8 cellular contexts compared by ENCODE assay signal in genomic region chr7:82441916-82442478, GRCh38. TPM values are rescaled to one million over a fixed set of nuclear protein-coding genes. Genes with fewer than 3 reads are reported as not detected.
A peak's percentile ranks its signal among the peaks of the same experiment; 100 is the strongest.
DNase-seq lines count a peak whose midpoint lies in the region; ATAC-seq and TF ChIP-seq lines count a peak whose summit lies in the region.

No MANE protein-coding gene starts in this region.

- TF ChIP-seq RAD21 in neural cell (conservative IDR thresholded peaks at IDR 0.05), result no peak

- H3K79me2 ChIP-seq in neural cell (replicated peaks; ENCODE audit: insufficient read depth, low read length), result peaks cover 15% of the 10 kb centered on the region

- no peaks in the 10 kb centered on the region for H3K36me3 ChIP-seq in ectodermal cell (ENCODE audit: control insufficient read depth, insufficient read depth, low read length)
- H3K36me3 ChIP-seq in neural cell (ENCODE audit: insufficient read depth, low read length), result no peaks in the 10 kb centered on the region
- no peaks in the 10 kb centered on the region for H3K36me3 ChIP-seq in CD4-positive, alpha-beta memory T cell (ENCODE audit: insufficient read depth, low read length)

- H3K27ac Mint-ChIP-seq in Calu3 (ENCODE audit: unreplicated experiment), result no peak overlapping the region
- no peak overlapping the region for H3K27ac Mint-ChIP-seq in CD4-positive, alpha-beta memory T cell
- no peak overlapping the region for H3K27ac Mint-ChIP-seq in natural killer cell treated with Interleukin-12 subunit alpha and Interleukin-12 subunit beta and Interleukin-15 and Interleukin-18, amount 100 ng/mL, for 72 hours

- no peaks in the 10 kb centered on the region for H3K4me1 Mint-ChIP-seq in Calu3 (ENCODE audit: low read depth, unreplicated experiment)
- peaks cover 0 to 11% (median 2%) of the 10 kb centered on the region in 4 donors for H3K4me1 Mint-ChIP-seq in CD4-positive, alpha-beta memory T cell
- no peaks in the 10 kb centered on the region for H3K4me1 Mint-ChIP-seq in natural killer cell treated with Interleukin-12 subunit alpha and Interleukin-12 subunit beta and Interleukin-15 and Interleukin-18, amount 100 ng/mL, for 72 hours (ENCODE audit: low read depth in 2 of 2)

- ATAC-seq in natural killer cell treated with Interleukin-12 subunit alpha and Interleukin-12 subunit beta and Interleukin-15 and Interleukin-18, amount 100 ng/mL, for 72 hours, result no peak

- TF ChIP-seq CTCF in Calu3 (IDR thresholded peaks at IDR 0.05; ENCODE audit: unreplicated experiment), result no peak
- no peak for TF ChIP-seq CTCF in neural cell (IDR thresholded peaks at IDR 0.05; ENCODE audit: poor library complexity, severe bottlenecking)

- no peaks in the 10 kb centered on the region for H3K27me3 Mint-ChIP-seq in Calu3 (ENCODE audit: unreplicated experiment)
- peaks cover 23 to 24% of the 10 kb centered on the region in 2 donors for H3K27me3 Mint-ChIP-seq in CD4-positive, alpha-beta memory T cell
- peaks cover 20 to 28% of the 10 kb centered on the region in 2 donors for H3K27me3 Mint-ChIP-seq in natural killer cell treated with Interleukin-12 subunit alpha and Interleukin-12 subunit beta and Interleukin-15 and Interleukin-18, amount 100 ng/mL, for 72 hours

- peak overlapping the region; percentile 88 for H3K4me3 Mint-ChIP-seq in Calu3 (ENCODE audit: low read depth, unreplicated experiment)
- H3K4me3 Mint-ChIP-seq in CD4-positive, alpha-beta memory T cell, result peak overlapping the region in 3 of 8 donors; percentile 9 to 26 (median 21)
- no peak overlapping the region for H3K4me3 Mint-ChIP-seq in natural killer cell treated with Interleukin-12 subunit alpha and Interleukin-12 subunit beta and Interleukin-15 and Interleukin-18, amount 100 ng/mL, for 72 hours

- no peak overlapping the region for H3K4me2 ChIP-seq in neural cell (ENCODE audit: low read length)

- H3K4me3 ChIP-seq in ectodermal cell (ENCODE audit: insufficient read depth, low read depth, low read length) (peak overlapping the region; percentile 76), neural cell (ENCODE audit: low read length) (peak overlapping the region; percentile 76)
- H3K4me3 ChIP-seq in CD4-positive, alpha-beta memory T cell (ENCODE audit: low read length in 2 of 2), result no peak overlapping the region

- no peak for TF ChIP-seq EP300 in neural cell (conservative IDR thresholded peaks at IDR 0.05; ENCODE audit: poor library complexity, severe bottlenecking)

- H3K9me2 ChIP-seq in neural cell (ENCODE audit: insufficient read depth, low read length), result no peaks in the 10 kb centered on the region

- TSS peak; percentile 28 for BruUV-seq in Calu3 (replicated peaks; lab: Mats Ljungman, UMichigan)

- intact Hi-C loops in Calu3 (cut with micrococcal nuclease; ENCODE audit: unreplicated experiment), result loop anchor here (5.0 kb wide), 1 partner anchor 210 kb away; no protein-coding TSS in a partner anchor
- intact Hi-C loops in CD4-positive, alpha-beta memory T cell (cut with micrococcal nuclease), result no loop called here

- peaks cover 14% of the 10 kb centered on the region for H3K4me1 ChIP-seq in ectodermal cell (ENCODE audit: control insufficient read depth, insufficient read depth, low read length)
- no peaks in the 10 kb centered on the region for H3K4me1 ChIP-seq in CD4-positive, alpha-beta memory T cell (ENCODE audit: insufficient read depth, low read length)

- peaks cover 22% of the 10 kb centered on the region for H3K36me3 Mint-ChIP-seq in Calu3 (ENCODE audit: insufficient read depth, unreplicated experiment)
- no peaks in the 10 kb centered on the region for H3K36me3 Mint-ChIP-seq in CD4-positive, alpha-beta memory T cell
- H3K36me3 Mint-ChIP-seq in natural killer cell treated with Interleukin-12 subunit alpha and Interleukin-12 subunit beta and Interleukin-15 and Interleukin-18, amount 100 ng/mL, for 72 hours, result no peaks in the 10 kb centered on the region

- H3K27ac ChIP-seq in ectodermal cell (ENCODE audit: insufficient read depth, low read depth, low read length, poor library complexity, severe bottlenecking) (no peak overlapping the region), neural cell (ENCODE audit: low read length) (no peak overlapping the region)
- H3K27ac ChIP-seq in CD4-positive, alpha-beta memory T cell (ENCODE audit: low read depth, low read length), result no peak overlapping the region

- H3K9me3 ChIP-seq in ectodermal cell (ENCODE audit: control insufficient read depth, low read length), result no peaks in the 10 kb centered on the region
- H3K9me3 ChIP-seq in neural cell (ENCODE audit: low read length), result no peaks in the 10 kb centered on the region
- no peaks in the 10 kb centered on the region for H3K9me3 ChIP-seq in CD4-positive, alpha-beta memory T cell (ENCODE audit: control insufficient read depth in 1 of 2, low read length in 2 of 2)

- POLR2A ChIA-PET in CD4-positive, alpha-beta memory T cell (lab: Charles Lee; ENCODE audit: partially characterized antibody), result no interaction called here

- H2AFZ ChIP-seq in neural cell (ENCODE audit: low read depth, low read length), result no peak overlapping the region

- no peak for DNase-seq in Calu3
- DNase-seq in M059J (ENCODE audit: low read depth), result peak; percentile 23
- DNase-seq in CD4-positive, alpha-beta memory T cell, result no peak
- DNase-seq in natural killer cell treated with Interleukin-12 subunit alpha and Interleukin-12 subunit beta and Interleukin-15 and Interleukin-18, amount 100 ng/mL, for 72 hours (ENCODE audit: low spot score), result no peak
- DNase-seq in hepatic stellate cell (ENCODE audit: low spot score), result no peak
- DNase-seq in SIG-M5 (lab: John Stamatoyannopoulos, UW), result no peak

- H4K20me1 ChIP-seq in neural cell (ENCODE audit: insufficient read depth), result no peaks in the 10 kb centered on the region

- H3K9ac ChIP-seq in neural cell (ENCODE audit: low read length), result no peak overlapping the region

- H3K9me3 Mint-ChIP-seq in Calu3 (ENCODE audit: low read depth, unreplicated experiment), result no peaks in the 10 kb centered on the region
- H3K9me3 Mint-ChIP-seq in CD4-positive, alpha-beta memory T cell, result peaks cover 0 to 22% (median 5%) of the 10 kb centered on the region in 8 donors
- H3K9me3 Mint-ChIP-seq in natural killer cell treated with Interleukin-12 subunit alpha and Interleukin-12 subunit beta and Interleukin-15 and Interleukin-18, amount 100 ng/mL, for 72 hours, result no peaks in the 10 kb centered on the region

- WGBS in ectodermal cell, 2 experiments, result 0 to 1% methylated on average over 3 to 7 of the region's 7 CpGs

- peaks cover 33% of the 10 kb centered on the region for H3K27me3 ChIP-seq in ectodermal cell (ENCODE audit: control insufficient read depth, insufficient read depth, low read length, poor library complexity, severe bottlenecking)
- peaks cover 72% of the 10 kb centered on the region for H3K27me3 ChIP-seq in neural cell (ENCODE audit: insufficient read depth, low read depth, low read length)
- H3K27me3 ChIP-seq in CD4-positive, alpha-beta memory T cell (ENCODE audit: insufficient read depth, low read length), result peaks cover 6% of the 10 kb centered on the region

- no peaks in the 10 kb centered on the region for H3F3A ChIP-seq in neural cell (ENCODE audit: insufficient read depth, low read length, poor library complexity, severe bottlenecking)

- CTCF ChIA-PET in Calu3 (lab: Charles Lee), result interaction anchor here (0.6 kb wide), 1 partner anchor 84 kb away, joined by 6 read pairs; no protein-coding TSS in a partner anchor
- CTCF ChIA-PET in CD4-positive, alpha-beta memory T cell (lab: Charles Lee; ENCODE audit: partially characterized antibody), result no interaction called here

TF ChIP-seq in neural cell, 6 proteins besides CTCF, POLR2A, EP300 and RAD21:
- no peak for TF ChIP-seq SMC3 (conservative IDR thresholded peaks at IDR 0.05; ENCODE audit: poor library complexity)
- TF ChIP-seq TAF1 (IDR thresholded peaks at IDR 0.05; ENCODE audit: low read depth), result no peak
- no peak for TF ChIP-seq REST (IDR thresholded peaks at IDR 0.05; ENCODE audit: borderline replicate concordance)
- no peak for TF ChIP-seq POLR2AphosphoS5 (IDR thresholded peaks at IDR 0.05)
- TF ChIP-seq EZH2 (IDR thresholded peaks at IDR 0.05; ENCODE audit: borderline replicate concordance, insufficient read depth, low read length, poor library complexity, severe bottlenecking), result no peak
- no peak for TF ChIP-seq MXI1 (conservative IDR thresholded peaks at IDR 0.05; ENCODE audit: poor library complexity, severe bottlenecking)

RNA-seq across cellular contexts. Expression of gene CACNA2D1, which starts 1.6 kb away (rescaled TPM):
- 10.1 and 10.4 TPM in 2 replicates for total RNA-seq in Calu3 (2022)
- 3.1 and 8.3 TPM in 2 replicates for total RNA-seq in M059J (2014; rRNA removed; shearing (Covaris generic))
- polyA plus RNA-seq in ectodermal cell (2013, experiment 1 of 4), result 4.1 TPM
- 4.3 TPM for polyA plus RNA-seq in ectodermal cell (2013, experiment 2 of 4)
- 3.4 TPM for polyA plus RNA-seq in ectodermal cell (2013, experiment 3 of 4)
- polyA plus RNA-seq in ectodermal cell (2013, experiment 4 of 4), result 3.6 TPM
- 6.7 and 7.0 TPM in 2 replicates for polyA plus RNA-seq in neural cell
- polyA minus RNA-seq in neural cell, result 34.4 and 35.1 TPM in 2 replicates
- not detected for total RNA-seq in CD4-positive, alpha-beta memory T cell
- polyA plus RNA-seq in CD4-positive, alpha-beta memory T cell, result not detected
- total RNA-seq in natural killer cell treated with Interleukin-12 subunit alpha and Interleukin-12 subunit beta and Interleukin-15 and Interleukin-18, amount 100 ng/mL, for 72 hours, result not detected

Comparison
In these comparisons a context has a peak if more than half of its experiments do, and no peak if none do; other contexts are left out.
1. H3K4me3 ChIP-seq: peak in ectodermal cell (single experiment) and neural cell (single experiment); none in CD4-positive, alpha-beta memory T cell (0 of 2).